8 cellular contexts compared by ENCODE assay signal in the genomic region with DNA sequence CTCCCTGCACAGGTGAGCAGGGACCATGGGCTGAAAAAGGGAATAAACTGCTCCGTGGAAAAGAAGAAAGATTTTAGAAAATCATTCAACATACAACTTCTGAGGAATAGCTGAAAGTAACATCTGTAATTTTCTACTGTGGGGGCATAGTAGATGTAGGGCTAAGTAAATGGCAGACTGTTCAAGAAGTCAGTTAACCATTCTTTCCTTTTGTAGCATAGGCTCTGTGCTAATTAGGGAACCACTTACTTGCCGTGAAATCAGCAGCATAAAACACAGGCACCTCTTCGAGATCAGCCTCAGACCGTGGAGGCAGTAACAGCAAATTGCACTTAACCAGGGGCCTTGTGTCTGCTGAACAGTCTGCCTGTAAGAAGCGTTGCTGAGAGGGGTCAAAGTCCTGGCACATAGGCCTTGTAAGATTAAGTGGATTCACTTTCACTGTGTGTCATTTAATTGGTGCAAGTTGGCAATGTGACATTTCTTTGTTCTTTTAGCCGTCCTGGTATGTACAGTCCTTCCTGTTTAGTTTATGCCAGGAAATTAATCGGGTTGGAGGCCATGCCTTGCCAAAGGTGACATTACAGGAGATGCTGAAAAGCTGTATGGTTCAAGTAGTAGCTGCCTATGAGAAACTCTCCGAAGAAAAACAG. TPM values are rescaled to one million over a fixed set of nuclear protein-coding genes. Genes with fewer than 3 reads are reported as not detected.
A peak's percentile ranks its signal among the peaks of the same experiment; 100 is the strongest.
DNase-seq lines count a peak whose midpoint lies in the region; ATAC-seq and TF ChIP-seq lines count a peak whose summit lies in the region.

No MANE protein-coding gene starts in this region.

- H3K36me3 ChIP-seq in Panc1 (ENCODE audit: control insufficient read depth, insufficient read depth, low read length) (peaks cover 55% of the 10 kb centered on the region), Karpas-422 (ENCODE audit: insufficient read depth, low read length) (peaks cover 73% of the 10 kb centered on the region)

- H3K9me3 Mint-ChIP-seq in chondrocyte (ENCODE audit: low read depth) = no peaks in the 10 kb centered on the region

- in situ Hi-C loops in Panc1 (cut with HindIII; ENCODE audit: low pct_unique_long_range_greater_than_20kb, low sequenced_read_pairs) = no loop called here

- peaks cover 66% of the 10 kb centered on the region for H3K36me3 Mint-ChIP-seq in chondrocyte (ENCODE audit: low read depth)

- H3K27me3 ChIP-seq in Panc1 (ENCODE audit: control insufficient read depth, insufficient read depth, low read length) (no peaks in the 10 kb centered on the region), Karpas-422 (ENCODE audit: low read length) (no peaks in the 10 kb centered on the region)

- H3K4me3 ChIP-seq in Panc1 (ENCODE audit: low read depth in 2 of 2, low read length in 2 of 2) = no peak overlapping the region
- H3K4me3 ChIP-seq in fibroblast of the aortic adventitia (ENCODE audit: low read depth, low read length) = no peak overlapping the region
- no peak overlapping the region for H3K4me3 ChIP-seq in Karpas-422 (ENCODE audit: low read length)

- CTCF ChIA-PET in Panc1 (lab: Charles Lee) = no interaction called here

- no peak overlapping the region for H3K4me3 Mint-ChIP-seq in chondrocyte (ENCODE audit: unreplicated experiment)

- H3K9ac ChIP-seq in Karpas-422 (ENCODE audit: low read length) = no peak overlapping the region

- H3K27ac Mint-ChIP-seq in chondrocyte (ENCODE audit: unreplicated experiment) = no peak overlapping the region

- H3K4me2 ChIP-seq in Karpas-422 (ENCODE audit: low read depth, low read length, poor library complexity, severe bottlenecking) = no peak overlapping the region

- H2AFZ ChIP-seq in Karpas-422 (ENCODE audit: low read length) = no peak overlapping the region

- H3K27ac ChIP-seq in Panc1 (ENCODE audit: low read length) = 0 out of 2 replicates have a peak overlapping the region, but pooled peaks have one; percentile 2
- no peak overlapping the region for H3K27ac ChIP-seq in Karpas-422 (ENCODE audit: low read length)

- H4K20me1 ChIP-seq in Karpas-422 (ENCODE audit: insufficient read depth, low read depth, low read length) = 0 out of 2 replicates have a peak, but pooled peaks cover 4% of the 10 kb centered on the region

- DNase-seq in Panc1 (ENCODE audit: low read depth, low spot score) = no peak
- peak; percentile 51 for DNase-seq in fibroblast of the aortic adventitia (ENCODE audit: low read depth)
- DNase-seq in pulmonary artery endothelial cell (ENCODE audit: low read depth, low spot score) = peak; percentile 80
- no peak for DNase-seq in hypothalamus (lab: John Stamatoyannopoulos, UW)
- no peak for DNase-seq in chondrocyte (ENCODE audit: low spot score)
- DNase-seq in Karpas-422 = no peak

- H3K27me3 Mint-ChIP-seq in chondrocyte (ENCODE audit: low read depth) = no peaks in the 10 kb centered on the region

- ATAC-seq in GM19463 (IDR thresholded peaks at IDR 0.05; ENCODE audit: unreplicated experiment) = peak; percentile 62
- peak; percentile 17; the same call in 1 of the 2 replicates for ATAC-seq in Panc1
- no peak for ATAC-seq in HG03439 (IDR thresholded peaks at IDR 0.05; ENCODE audit: unreplicated experiment)

- intact Hi-C loops in Panc1 (cut with micrococcal nuclease; ENCODE audit: unreplicated experiment) = no loop called here

- H3K4me1 ChIP-seq in Panc1 (ENCODE audit: control insufficient read depth, insufficient read depth, low read length) = peaks cover 8% of the 10 kb centered on the region; the same call in 1 of the 2 replicates
- no peaks in the 10 kb centered on the region for H3K4me1 ChIP-seq in Karpas-422 (ENCODE audit: low read length)

- BruUV-seq in Panc1 (replicated peaks; lab: Mats Ljungman, UMichigan) = no TSS peak

- H3K9me3 ChIP-seq in Panc1 (ENCODE audit: control insufficient read depth, insufficient read depth, low read depth, low read length) = no peaks in the 10 kb centered on the region
- no peaks in the 10 kb centered on the region for H3K9me3 ChIP-seq in Karpas-422 (ENCODE audit: low read length)

- H3K4me1 Mint-ChIP-seq in chondrocyte (ENCODE audit: low read depth) = no peaks in the 10 kb centered on the region

- no peaks in the 10 kb centered on the region for H3K9me2 ChIP-seq in Karpas-422 (replicated peaks; ENCODE audit: insufficient read depth, low read length)

- no peak for TF ChIP-seq CTCF in Panc1 (IDR thresholded peaks at IDR 0.05)
- TF ChIP-seq CTCF in fibroblast of the aortic adventitia (IDR thresholded peaks at IDR 0.05; ENCODE audit: insufficient read depth, low read length) = no peak
- TF ChIP-seq CTCF in chondrocyte (IDR thresholded peaks at IDR 0.05) = no peak

- H3K79me2 ChIP-seq in Karpas-422 (ENCODE audit: low read length) = peaks cover 10% of the 10 kb centered on the region; the same call in 1 of the 2 replicates

- POLR2A ChIA-PET in Panc1 (lab: Charles Lee) = no interaction called here

RNA-seq across cellular contexts. Expression of a gene that starts 10.4 kb away (rescaled TPM):
- 41.2 TPM for total RNA-seq in Panc1 (2021; ENCODE audit: unreplicated experiment)
- 42.3 TPM for polyA plus RNA-seq in Panc1 (2012; ENCODE audit: insufficient read length)
- 9.1 and 28.1 TPM in 2 replicates for total RNA-seq in fibroblast of the aortic adventitia (ENCODE audit: low replicate concordance)
- 17.1 and 19.2 TPM in 2 replicates for total RNA-seq in pulmonary artery endothelial cell
- 45.1 to 54.7 TPM (median 48.9 TPM) in 3 replicates for total RNA-seq in chondrocyte
- total RNA-seq in Karpas-422 (2014; rRNA removed; shearing (Covaris generic); ENCODE audit: low replicate concordance) = 11.0 and 25.3 TPM in 2 replicates

RNA-seq across cellular contexts. Expression of a gene that starts 38.5 kb away (rescaled TPM):
- 0.77 TPM for total RNA-seq in Panc1 (2021; ENCODE audit: unreplicated experiment)
- polyA plus RNA-seq in Panc1 (2012; ENCODE audit: insufficient read length) = 0.57 TPM
- 2.9 TPM in 1 of 2 replicates, not detected in the other for total RNA-seq in fibroblast of the aortic adventitia (ENCODE audit: low replicate concordance)
- total RNA-seq in pulmonary artery endothelial cell = not detected in 2 replicates
- 0.82 to 1.5 TPM (median 1.5 TPM) in 3 replicates for total RNA-seq in chondrocyte
- 20.9 and 25.3 TPM in 2 replicates for total RNA-seq in Karpas-422 (2014; rRNA removed; shearing (Covaris generic); ENCODE audit: low replicate concordance)

RNA-seq across cellular contexts. Expression of a gene that starts 58.4 kb away (rescaled TPM):
- total RNA-seq in Panc1 (2021; ENCODE audit: unreplicated experiment) (not detected), fibroblast of the aortic adventitia (ENCODE audit: low replicate concordance) (1.1 TPM in 1 of 2 replicates, not detected in the other), pulmonary artery endothelial cell (not detected in 2 replicates), chondrocyte (not detected in 3 replicates)
- polyA plus RNA-seq in Panc1 (2012; ENCODE audit: insufficient read length) = not detected
- total RNA-seq in Karpas-422 (2014; rRNA removed; shearing (Covaris generic); ENCODE audit: low replicate concordance) = not detected in 2 replicates

Comparison
In these comparisons a context has a peak if more than half of its experiments do, and no peak if none do; other contexts are left out.
1. DNase-seq: peak in fibroblast of the aortic adventitia (single experiment) and pulmonary artery endothelial cell (single experiment); none in Panc1 (single experiment), hypothalamus (0 of 51), chondrocyte (single experiment) and Karpas-422 (single experiment).